1 cellular context compared by ENCODE assay signal in genomic region chr2:95206086-95206485, GRCh38.
TF ChIP-seq lines count a peak whose summit lies in the region.

No MANE protein-coding gene starts in this region.

TF ChIP-seq in K562, 482 proteins besides CTCF, POLR2A, EP300 and RAD21:
- TF ChIP-seq TCF15 (CRISPR knock-in tag; IDR thresholded peaks at IDR 0.05), result no peak
- no peak for TF ChIP-seq ATF3 (IDR thresholded peaks at IDR 0.05)
- TF ChIP-seq ATF3 (CRISPR knock-in tag; conservative IDR thresholded peaks at IDR 0.05), result no peak
- no peak for TF ChIP-seq CBX5 (IDR thresholded peaks at IDR 0.05; ENCODE audit: borderline replicate concordance, low read depth)
- no peak for TF ChIP-seq CREB3L1 (IDR thresholded peaks at IDR 0.05; ENCODE audit: borderline replicate concordance, low read depth)
